Comparison of ENCODE assay signal across 25 cellular contexts in genomic region chrX:66000178-66000577, GRCh38. TPM values are rescaled to one million over a fixed set of nuclear protein-coding genes. Genes with fewer than 3 reads are reported as not detected.
A peak's percentile ranks its signal among the peaks of the same experiment; 100 is the strongest.
DNase-seq lines count a peak whose midpoint lies in the region; ATAC-seq, FAIRE-seq and TF ChIP-seq lines count a peak whose summit lies in the region.
"Had no signal": no experiment of that assay in that cellular context is flagged by ENCODE, and none has a peak within 500 bp of the region (broad histone marks: within the 10 kb centered on the region; RNA-seq: fewer than 3 reads in every experiment).

No MANE protein-coding gene starts in this region.

- no peaks in the 10 kb centered on the region for H3K36me3 Mint-ChIP-seq in CD4-positive, alpha-beta T cell (ENCODE audit: low read depth)
- no peaks in the 10 kb centered on the region for H3K36me3 Mint-ChIP-seq in stimulated activated memory B cell treated with anti-CD40 and anti-IgM and Interleukin-4, amounts not matched to agents 10 μg/mL and 1 μg/mL and 100 μg/mL, for 72 hours
- H3K36me3 Mint-ChIP-seq: IgD-negative memory B cell had no signal

- peak overlapping the region; percentile 35 for H3K4me3 Mint-ChIP-seq in CD4-positive, alpha-beta T cell
- H3K4me3 Mint-ChIP-seq in stimulated activated memory B cell treated with anti-CD40 and anti-IgM and Interleukin-4, amounts not matched to agents 10 μg/mL and 1 μg/mL and 100 μg/mL, for 72 hours, result no peak overlapping the region

- H3K4me2 ChIP-seq in K562 (ENCODE audit: insufficient read depth, low read length), result peak overlapping the region; percentile 80
- H3K4me2 ChIP-seq: PC-9 had no signal

- ATAC-seq in CD4-positive, alpha-beta T cell (ENCODE audit: poor library complexity), result no peak
- no peak for ATAC-seq in K562
- no peak for ATAC-seq in stimulated activated memory B cell treated with anti-CD40 and anti-IgM and Interleukin-4, amounts not matched to agents 10 μg/mL and 1 μg/mL and 100 μg/mL, for 72 hours
- ATAC-seq in SK-N-SH treated with all-trans-retinoic acid at 6 μM for 48 hours, result no peak
- ATAC-seq in left cardiac atrium, result no peak
- no peak for ATAC-seq in activated CD4-positive, CD25-positive, alpha-beta regulatory T cell treated with anti-CD3 and anti-CD28 coated beads, Interleukin-2, amount 50 U/mL, for 24 hours
- ATAC-seq: HCT116, Right ventricle myocardium inferior had no signal

- BruUV-seq in K562 (replicated peaks; lab: Mats Ljungman, UMichigan), result no TSS peak

- no peaks in the 10 kb centered on the region for H3K9me3 ChIP-seq in CD4-positive, alpha-beta T cell (ENCODE audit: control insufficient read depth, low read length)
- H3K9me3 ChIP-seq in K562 (replicated peaks; ENCODE audit: control insufficient read depth, insufficient read depth, low read depth, low read length), result no peaks in the 10 kb centered on the region
- H3K9me3 ChIP-seq: SJCRH30 had no signal

- CTCF ChIA-PET in CD4-positive, alpha-beta T cell (lab: Charles Lee), result no interaction called here
- CTCF ChIA-PET in K562 (lab: Yijun Ruan, JAX; ENCODE audit: low intra/inter-chr PET ratio), result no interaction called here

- no peaks in the 10 kb centered on the region for H3K9me3 Mint-ChIP-seq in CD4-positive, alpha-beta T cell
- H3K9me3 Mint-ChIP-seq in stimulated activated memory B cell treated with anti-CD40 and anti-IgM and Interleukin-4, amounts not matched to agents 10 μg/mL and 1 μg/mL and 100 μg/mL, for 72 hours, result no peaks in the 10 kb centered on the region
- H3K9me3 Mint-ChIP-seq: IgD-negative memory B cell had no signal

- no peak for TF ChIP-seq EP300 in K562 (IDR thresholded peaks at IDR 0.05; ENCODE audit: low read length)

- TF ChIP-seq RAD21 in K562 (CRISPR knock-in tag; conservative IDR thresholded peaks at IDR 0.05 in 1 of 2, IDR thresholded peaks at IDR 0.05 in 1 of 2), result no peak

- peaks cover 3% of the 10 kb centered on the region; the same call in 1 of the 3 replicates for H3K36me3 ChIP-seq in K562 (ENCODE audit: control insufficient read depth, insufficient read depth, low read length)
- H3K36me3 ChIP-seq: SJCRH30 had no signal

- peak overlapping the region; percentile 80 for H3K27ac Mint-ChIP-seq in CD4-positive, alpha-beta T cell
- H3K27ac Mint-ChIP-seq in stimulated activated memory B cell treated with anti-CD40 and anti-IgM and Interleukin-4, amounts not matched to agents 10 μg/mL and 1 μg/mL and 100 μg/mL, for 72 hours, result peak overlapping the region; percentile 76

- H2AFZ ChIP-seq in K562 (ENCODE audit: low read depth, low read length), result no peak overlapping the region
- H2AFZ ChIP-seq: PC-9 had no signal

- H3K79me2 ChIP-seq in K562 (ENCODE audit: control insufficient read depth, insufficient read depth, low read length), result peaks cover 71% of the 10 kb centered on the region

- TF ChIP-seq CTCF in CD4-positive, alpha-beta T cell (IDR thresholded peaks at IDR 0.05), result no peak
- TF ChIP-seq CTCF in HL-60 (IDR thresholded peaks at IDR 0.05; ENCODE audit: insufficient read depth, low read length), result no peak
- no peak for TF ChIP-seq CTCF in K562 (IDR thresholded peaks at IDR 0.05 in 2 of 3, conservative IDR thresholded peaks at IDR 0.05 in 1 of 3; ENCODE audit: insufficient read depth in 2 of 3, low read depth in 1 of 3, low read length in 3 of 3)

- H3K4me3 ChIP-seq in HL-60 (replicated peaks; ENCODE audit: insufficient read depth, low read length) (no peak overlapping the region), K562 (peak overlapping the region; percentile 50)
- H3K4me3 ChIP-seq: GM12878, PC-9, SJCRH30 had no signal

- H3K4me1 Mint-ChIP-seq in CD4-positive, alpha-beta T cell (ENCODE audit: low read depth), result peaks cover 67% of the 10 kb centered on the region
- peaks cover 61% of the 10 kb centered on the region for H3K4me1 Mint-ChIP-seq in stimulated activated memory B cell treated with anti-CD40 and anti-IgM and Interleukin-4, amounts not matched to agents 10 μg/mL and 1 μg/mL and 100 μg/mL, for 72 hours

- no peak overlapping the region for H3K27ac ChIP-seq in CD4-positive, alpha-beta T cell (ENCODE audit: low read depth, low read length)
- H3K27ac ChIP-seq in HL-60 (replicated peaks), result peak overlapping the region; percentile 92
- peak overlapping the region; percentile 99 for H3K27ac ChIP-seq in K562 (ENCODE audit: extremely low read depth, low read depth, low read length)
- H3K27ac ChIP-seq: PC-9, SJCRH30 had no signal

- intact Hi-C loops in CD4-positive, alpha-beta T cell (cut with DNase I, micrococcal nuclease), result no loop called here
- intact Hi-C loops in K562 (cut with micrococcal nuclease), result no loop called here
- intact Hi-C loops in left cardiac atrium (cut with DNase I), result no loop called here

- H3K27me3 Mint-ChIP-seq in CD4-positive, alpha-beta T cell, result no peaks in the 10 kb centered on the region
- no peaks in the 10 kb centered on the region for H3K27me3 Mint-ChIP-seq in stimulated activated memory B cell treated with anti-CD40 and anti-IgM and Interleukin-4, amounts not matched to agents 10 μg/mL and 1 μg/mL and 100 μg/mL, for 72 hours

- H3K4me1 ChIP-seq in K562 (replicated peaks in 1 of 2; ENCODE audit: control insufficient read depth in 2 of 2, insufficient read depth in 2 of 2, low read length in 2 of 2), result peaks cover 11 to 76% of the 10 kb centered on the region in 2 experiments; a peak in 4 of 5 replicates
- H3K4me1 ChIP-seq: SJCRH30 had no signal

- in situ Hi-C loops in K562 (cut with MboI), result no loop called here

- DNase-seq in CD4-positive, alpha-beta T cell, result no peak
- DNase-seq in HL-60 (ENCODE audit: low read depth in 1 of 2, low spot score in 1 of 2), result no peak
- no peak for DNase-seq in K562 (ENCODE audit: extremely low read depth in 1 of 4, low spot score in 3 of 4)
- no peak for DNase-seq in left cardiac atrium
- DNase-seq: EL; Karpas-422; NCI-H2029; NCI-H446 treated with DMSO at 0.1 percent for 48 hours; NCI-H526; NCI-H82; NK-92 treated with Interleukin-12 subunit alpha and Interleukin-12 subunit beta, amount 100 ng/mL, for 24 hours; PC-9; SJCRH30; T-helper 1 cell had no signal

- no peak for FAIRE-seq in K562 (lab: Jason Lieb, UNC)
- FAIRE-seq: GM12878 had no signal

- H3K9ac ChIP-seq in K562 (ENCODE audit: insufficient read depth in 1 of 2, low read depth in 2 of 2, low read length in 2 of 2), result peak overlapping the region; percentile 60 to 88; a peak in 3 of 4 replicates

- POLR2A ChIA-PET in CD4-positive, alpha-beta T cell (lab: Charles Lee), result interaction anchor here (1.7 kb wide), 1 partner anchor 12 kb away, joined by 3 read pairs; no protein-coding TSS in a partner anchor
- POLR2A ChIA-PET in K562 (lab: Yijun Ruan, JAX), result interaction anchor here (0.8 to 5.3 kb wide), 5 partner anchors 8 to 34 kb away, joined by 3 to 49 read pairs (median 5); no protein-coding TSS in a partner anchor

- H4K20me1 ChIP-seq in K562 (replicated peaks; ENCODE audit: control insufficient read depth, insufficient read depth, low read length), result no peaks in the 10 kb centered on the region

- no peaks in the 10 kb centered on the region for H3K27me3 ChIP-seq in CD4-positive, alpha-beta T cell (ENCODE audit: control insufficient read depth, insufficient read depth, low read length)
- H3K27me3 ChIP-seq in HL-60 (ENCODE audit: insufficient read depth, poor library complexity, severe bottlenecking), result no peaks in the 10 kb centered on the region
- no peaks in the 10 kb centered on the region for H3K27me3 ChIP-seq in K562 (ENCODE audit: control insufficient read depth in 2 of 2, insufficient read depth in 2 of 2, low read length in 2 of 2)
- H3K27me3 ChIP-seq: SJCRH30 had no signal

- TF ChIP-seq POLR2A in K562 (conservative IDR thresholded peaks at IDR 0.05), result no peak

- no peaks in the 10 kb centered on the region for H3K9me1 ChIP-seq in K562 (ENCODE audit: control insufficient read depth, insufficient read depth, low read length)

- WGBS in K562 (ENCODE audit: insufficient coverage, low coverage, missing lambda C conversion rate), result no CpG with 5 or more reads among the region's 1 CpG

TF ChIP-seq in SK-N-SH treated with all-trans-retinoic acid at 6 μM for 48 hours, 23 proteins besides CTCF, POLR2A, EP300 and RAD21 (continues in another document):
- TF ChIP-seq ZFP30 (CRISPR knock-in tag; IDR thresholded peaks at IDR 0.05) (no peak), SNAI2 (CRISPR knock-in tag; IDR thresholded peaks at IDR 0.05) (no peak), CSRNP3 (CRISPR knock-in tag; IDR thresholded peaks at IDR 0.05) (no peak)

RNA-seq across cellular contexts. Expression of gene VSIG4, which starts 39.7 kb away (rescaled TPM):
- under 1 TPM in 1 of 2 experiments, not detected in 1; 0.11 TPM for total RNA-seq in CD4-positive, alpha-beta T cell
- not detected in 2 replicates for total RNA-seq in K562 (2011; cell fraction: chromatin; rRNA removed; ENCODE audit: low replicate concordance)
- 0.17 TPM in 1 of 2 replicates, not detected in the other for total RNA-seq in K562 (2011; cell fraction: nucleolus; rRNA removed)
- total RNA-seq in K562 (2011; cell fraction: nucleoplasm; rRNA removed), result 0.37 TPM in 1 of 2 replicates, not detected in the other
- total RNA-seq in K562 (2014; rRNA removed) (not detected in 2 replicates), K562 (2014; rRNA removed; fragmentation: Illumina TruSeq; extraction: Trizol) (0.22 and 0.29 TPM in 2 replicates), K562 (2015; rRNA removed; fragmentation: Illumina TruSeq; extraction: Trizol) (0.23 and 0.33 TPM in 2 replicates), K562 (2021) (0.47 and 0.49 TPM in 2 replicates), left cardiac atrium (100 to 1,000 TPM in 1 of 2 donors, 10 to 100 TPM in 1; 76.3 to 182 TPM)
- polyA plus RNA-seq in K562 (2011; rRNA removed) (0.22 and 0.58 TPM in 2 replicates), K562 (2014; fragmentation: Illumina TruSeq; extraction: Trizol) (0.43 and 0.46 TPM in 2 replicates), K562 (2014; fragmentation: Nextera tagmentation; extraction: Ambion mirVana) (1 to 10 TPM in 1 of 2 experiments, under 1 TPM in 1; 0.91 to 1.6 TPM), K562 (2014; rRNA removed) (0.12 and 0.61 TPM in 2 replicates)
- polyA plus RNA-seq in K562 (2011; cell fraction: cytosol; rRNA removed), result 0.52 and 1.0 TPM in 2 replicates
- 0.48 and 1.2 TPM in 2 replicates for polyA plus RNA-seq in K562 (2011; cell fraction: nucleus; rRNA removed)
- 0.21 and 1.1 TPM in 2 replicates for polyA plus RNA-seq in K562 (2012)
- 0.35 and 0.42 TPM in 2 replicates for polyA minus RNA-seq in K562 (2011; rRNA and poly(A)+ RNA removed)
- not detected in 2 replicates for polyA minus RNA-seq in K562 (2011; cell fraction: cytosol; rRNA and poly(A)+ RNA removed)
- polyA minus RNA-seq in K562 (2011; cell fraction: nucleus; rRNA and poly(A)+ RNA removed), result 0.22 TPM in 1 of 2 replicates, not detected in the other
- total RNA-seq: A673, H4, M059J, PC-9, RPMI7951, SJCRH30 had no signal
- polyA plus RNA-seq: IgD-negative memory B cell had no signal

Comparison
In these comparisons a context has a peak if more than half of its experiments do, and no peak if none do; other contexts are left out.
1. RNA of gene VSIG4, which starts 39.7 kb away (total RNA-seq): 76.3 to 182 TPM in left cardiac atrium; 0.17 to 0.49 TPM in K562 and 0.11 TPM in CD4-positive, alpha-beta T cell; every median in the first group is over 10 times any median in the second.